1 cellular context compared by ENCODE assay signal in genomic region chrX:50169717-50170116, GRCh38.
TF ChIP-seq lines count a peak whose summit lies in the region.

No MANE protein-coding gene starts in this region.

TF ChIP-seq in K562, 482 proteins besides CTCF, POLR2A, EP300 and RAD21 (continued from another document):
- TF ChIP-seq IRF9 (tag; IDR thresholded peaks at IDR 0.05): no peak
- TF ChIP-seq NFE2 (IDR thresholded peaks at IDR 0.05; ENCODE audit: low read depth): no peak
- no peak for TF ChIP-seq MTF1 (CRISPR knock-in tag; IDR thresholded peaks at IDR 0.05; ENCODE audit: borderline replicate concordance)
- TF ChIP-seq TEAD4 (IDR thresholded peaks at IDR 0.05; ENCODE audit: low read length): peak; percentile 60; the same call in 1 of the 2 replicates
- TF ChIP-seq TEAD4 (CRISPR knock-in tag; IDR thresholded peaks at IDR 0.05; ENCODE audit: borderline replicate concordance): no peak
- peak; percentile 30 for TF ChIP-seq ARID1B (IDR thresholded peaks at IDR 0.05)
- no peak for TF ChIP-seq ZNF551 (CRISPR knock-in tag; IDR thresholded peaks at IDR 0.05)
- peak; percentile 31; the same call in 1 of the 2 replicates for TF ChIP-seq KLF16 (IDR thresholded peaks at IDR 0.05)
- TF ChIP-seq TCF3 (CRISPR knock-in tag; IDR thresholded peaks at IDR 0.05): peak; percentile 51
- no peak for TF ChIP-seq ZNF274 (IDR thresholded peaks at IDR 0.05; ENCODE audit: borderline replicate concordance, low read depth, low read length)
- no peak for TF ChIP-seq L3MBTL2 (IDR thresholded peaks at IDR 0.05)
- no peak for TF ChIP-seq HLTF (IDR thresholded peaks at IDR 0.05)
- no peak for TF ChIP-seq TCF7L2 (IDR thresholded peaks at IDR 0.05; ENCODE audit: low read depth, low read length)
- 0 out of 2 replicates have a peak, but pooled peaks have one; percentile 37 for TF ChIP-seq NCOR1 (IDR thresholded peaks at IDR 0.05)
- TF ChIP-seq MTA3 (IDR thresholded peaks at IDR 0.05; ENCODE audit: borderline replicate concordance): no peak
- TF ChIP-seq, protein P1, sequence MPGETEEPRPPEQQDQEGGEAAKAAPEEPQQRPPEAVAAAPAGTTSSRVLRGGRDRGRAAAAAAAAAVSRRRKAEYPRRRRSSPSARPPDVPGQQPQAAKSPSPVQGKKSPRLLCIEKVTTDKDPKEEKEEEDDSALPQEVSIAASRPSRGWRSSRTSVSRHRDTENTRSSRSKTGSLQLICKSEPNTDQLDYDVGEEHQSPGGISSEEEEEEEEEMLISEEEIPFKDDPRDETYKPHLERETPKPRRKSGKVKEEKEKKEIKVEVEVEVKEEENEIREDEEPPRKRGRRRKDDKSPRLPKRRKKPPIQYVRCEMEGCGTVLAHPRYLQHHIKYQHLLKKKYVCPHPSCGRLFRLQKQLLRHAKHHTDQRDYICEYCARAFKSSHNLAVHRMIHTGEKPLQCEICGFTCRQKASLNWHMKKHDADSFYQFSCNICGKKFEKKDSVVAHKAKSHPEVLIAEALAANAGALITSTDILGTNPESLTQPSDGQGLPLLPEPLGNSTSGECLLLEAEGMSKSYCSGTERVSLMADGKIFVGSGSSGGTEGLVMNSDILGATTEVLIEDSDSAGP (CRISPR knock-in tag; IDR thresholded peaks at IDR 0.05): no peak
- TF ChIP-seq MECOM (CRISPR knock-in tag; IDR thresholded peaks at IDR 0.05): no peak
- TF ChIP-seq, protein P2, sequence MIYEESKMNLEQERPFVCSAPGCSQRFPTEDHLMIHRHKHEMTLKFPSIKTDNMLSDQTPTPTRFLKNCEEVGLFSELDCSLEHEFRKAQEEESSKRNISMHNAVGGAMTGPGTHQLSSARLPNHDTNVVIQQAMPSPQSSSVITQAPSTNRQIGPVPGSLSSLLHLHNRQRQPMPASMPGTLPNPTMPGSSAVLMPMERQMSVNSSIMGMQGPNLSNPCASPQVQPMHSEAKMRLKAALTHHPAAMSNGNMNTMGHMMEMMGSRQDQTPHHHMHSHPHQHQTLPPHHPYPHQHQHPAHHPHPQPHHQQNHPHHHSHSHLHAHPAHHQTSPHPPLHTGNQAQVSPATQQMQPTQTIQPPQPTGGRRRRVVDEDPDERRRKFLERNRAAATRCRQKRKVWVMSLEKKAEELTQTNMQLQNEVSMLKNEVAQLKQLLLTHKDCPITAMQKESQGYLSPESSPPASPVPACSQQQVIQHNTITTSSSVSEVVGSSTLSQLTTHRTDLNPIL (CRISPR knock-in tag; IDR thresholded peaks at IDR 0.05): no peak
- no peak for TF ChIP-seq ZNF277 (CRISPR knock-in tag; IDR thresholded peaks at IDR 0.05; ENCODE audit: borderline replicate concordance)
- TF ChIP-seq ZNF197 (CRISPR knock-in tag; IDR thresholded peaks at IDR 0.05; ENCODE audit: low read depth): no peak
- no peak for TF ChIP-seq FOS (IDR thresholded peaks at IDR 0.05; ENCODE audit: extremely low read depth, insufficient read length)
- TF ChIP-seq, protein P3, sequence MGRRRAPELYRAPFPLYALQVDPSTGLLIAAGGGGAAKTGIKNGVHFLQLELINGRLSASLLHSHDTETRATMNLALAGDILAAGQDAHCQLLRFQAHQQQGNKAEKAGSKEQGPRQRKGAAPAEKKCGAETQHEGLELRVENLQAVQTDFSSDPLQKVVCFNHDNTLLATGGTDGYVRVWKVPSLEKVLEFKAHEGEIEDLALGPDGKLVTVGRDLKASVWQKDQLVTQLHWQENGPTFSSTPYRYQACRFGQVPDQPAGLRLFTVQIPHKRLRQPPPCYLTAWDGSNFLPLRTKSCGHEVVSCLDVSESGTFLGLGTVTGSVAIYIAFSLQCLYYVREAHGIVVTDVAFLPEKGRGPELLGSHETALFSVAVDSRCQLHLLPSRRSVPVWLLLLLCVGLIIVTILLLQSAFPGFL (CRISPR knock-in tag; IDR thresholded peaks at IDR 0.05): no peak
- TF ChIP-seq, protein P4, sequence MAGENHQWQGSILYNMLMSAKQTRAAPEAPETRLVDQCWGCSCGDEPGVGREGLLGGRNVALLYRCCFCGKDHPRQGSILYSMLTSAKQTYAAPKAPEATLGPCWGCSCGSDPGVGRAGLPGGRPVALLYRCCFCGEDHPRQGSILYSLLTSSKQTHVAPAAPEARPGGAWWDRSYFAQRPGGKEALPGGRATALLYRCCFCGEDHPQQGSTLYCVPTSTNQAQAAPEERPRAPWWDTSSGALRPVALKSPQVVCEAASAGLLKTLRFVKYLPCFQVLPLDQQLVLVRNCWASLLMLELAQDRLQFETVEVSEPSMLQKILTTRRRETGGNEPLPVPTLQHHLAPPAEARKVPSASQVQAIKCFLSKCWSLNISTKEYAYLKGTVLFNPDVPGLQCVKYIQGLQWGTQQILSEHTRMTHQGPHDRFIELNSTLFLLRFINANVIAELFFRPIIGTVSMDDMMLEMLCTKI (IDR thresholded peaks at IDR 0.05; ENCODE audit: partially characterized antibody): no peak
- TF ChIP-seq ADNP (tag; IDR thresholded peaks at IDR 0.05): no peak
- TF ChIP-seq RUNX1 (IDR thresholded peaks at IDR 0.05; ENCODE audit: low read depth): no peak
- no peak for TF ChIP-seq HNRNPH1 (optimal IDR thresholded peaks at IDR 0.05; ENCODE audit: low read depth, low read length)
- no peak for TF ChIP-seq JUNB (CRISPR knock-in tag; conservative IDR thresholded peaks at IDR 0.05)
- no peak for TF ChIP-seq ZBTB9 (CRISPR knock-in tag; IDR thresholded peaks at IDR 0.05)
- no peak for TF ChIP-seq MEF2A (IDR thresholded peaks at IDR 0.05; ENCODE audit: control insufficient read depth, low read depth, low read length)
- no peak for TF ChIP-seq HES1 (IDR thresholded peaks at IDR 0.05; ENCODE audit: low read depth)
